In genomic region chr17:58412064-58412703, GRCh38 we compare ENCODE assay signal across 33 cellular contexts. TPM values are rescaled to one million over a fixed set of nuclear protein-coding genes. Genes with fewer than 3 reads are reported as not detected.
DNase-seq lines count a peak whose midpoint lies in the region; ATAC-seq, FAIRE-seq and TF ChIP-seq lines count a peak whose summit lies in the region.
"Had no signal": no experiment of that assay in that cellular context is flagged by ENCODE, and none has a peak within 500 bp of the region (broad histone marks: within the 10 kb centered on the region; RNA-seq: fewer than 3 reads in every experiment).

No MANE protein-coding gene starts in this region.

- no peak for TF ChIP-seq POLR2A in prostate gland (IDR thresholded peaks at IDR 0.05)

- H3K27me3 Mint-ChIP-seq in activated T-cell treated with anti-CD3 and anti-CD28 coated beads, Interleukin-2, amount 50 U/mL, for 72 hours (ENCODE audit: low read depth), result no peaks in the 10 kb centered on the region
- no peaks in the 10 kb centered on the region for H3K27me3 Mint-ChIP-seq in T-helper 17 cell
- H3K27me3 Mint-ChIP-seq: activated CD4-positive, alpha-beta memory T cell treated with anti-CD3 and anti-CD28 coated beads, Interleukin-2, amount 10 ng/mL, durations not matched to agents 7 days and 5 days had no signal

- H3K27ac ChIP-seq in duodenal mucosa (ENCODE audit: low read depth, low read length) (no peak overlapping the region), prostate gland (peak overlapping the region; percentile 28 to 81)
- H3K27ac ChIP-seq: esophagus muscularis mucosa, HL-60, KMS-11, lower lobe of right lung, PC-9, vagina had no signal

- H3K9ac ChIP-seq in duodenal mucosa (ENCODE audit: low read depth in 1 of 2, low read length in 2 of 2), result peak overlapping the region in 1 of 2 donors; percentile 91
- H3K9ac ChIP-seq: KMS-11, SK-N-SH had no signal

- H3K4me1 ChIP-seq in duodenal mucosa (ENCODE audit: control insufficient read depth in 1 of 2, insufficient read depth in 2 of 2, low read length in 2 of 2), result peaks cover 0 to 3% of the 10 kb centered on the region in 2 donors
- H3K4me1 ChIP-seq in prostate gland (replicated peaks), result no peaks in the 10 kb centered on the region
- H3K4me1 ChIP-seq: lower lobe of right lung, vagina had no signal

- H3K27ac Mint-ChIP-seq in activated T-cell treated with anti-CD3 and anti-CD28 coated beads, Interleukin-2, amount 50 U/mL, for 72 hours, result peak overlapping the region; percentile 98
- peak overlapping the region; percentile 47 for H3K27ac Mint-ChIP-seq in T-helper 17 cell
- H3K27ac Mint-ChIP-seq: endodermal cell; nephron; T-helper 1 cell treated with Interleukin-12 subunit alpha and Interleukin-12 subunit beta and Interleukin-4 antibody, amounts not matched to agents 30 μg/mL and 1 μg/mL, for 36 hours had no signal

- FAIRE-seq in GM19239 (lab: Jason Lieb, UNC), result no peak
- FAIRE-seq: A204.1, astrocyte, frontal cortex, H1 had no signal

- H3K4me1 Mint-ChIP-seq in activated T-cell treated with anti-CD3 and anti-CD28 coated beads, Interleukin-2, amount 50 U/mL, for 72 hours (ENCODE audit: low read depth), result peaks cover 62% of the 10 kb centered on the region
- H3K4me1 Mint-ChIP-seq in T-helper 17 cell, result peaks cover 3% of the 10 kb centered on the region
- H3K4me1 Mint-ChIP-seq: nephron had no signal

- H3K4me3 Mint-ChIP-seq in activated T-cell treated with anti-CD3 and anti-CD28 coated beads, Interleukin-2, amount 50 U/mL, for 72 hours, result peak overlapping the region; percentile 60 to 85
- no peak overlapping the region for H3K4me3 Mint-ChIP-seq in T-helper 17 cell
- H3K4me3 Mint-ChIP-seq: activated CD4-positive, alpha-beta memory T cell treated with anti-CD3 and anti-CD28 coated beads, Interleukin-2, amount 10 ng/mL, durations not matched to agents 7 days and 5 days; endodermal cell; T-helper 1 cell treated with Interleukin-12 subunit alpha and Interleukin-12 subunit beta and Interleukin-4 antibody, amounts not matched to agents 30 μg/mL and 1 μg/mL, for 36 hours had no signal

- no peak for ATAC-seq in activated T-cell treated with anti-CD3 and anti-CD28 coated beads, Interleukin-2, amount 50 U/mL, for 72 hours (replicated peaks in 1 of 2)
- ATAC-seq in T-helper 17 cell (no peak), HG03025 (IDR thresholded peaks at IDR 0.05; ENCODE audit: low FRiP score, unreplicated experiment) (no peak), sciatic nerve (no peak)
- ATAC-seq: activated CD4-positive, CD25-positive, alpha-beta regulatory T cell treated with anti-CD3 and anti-CD28 coated beads, Interleukin-2, amount 50 U/mL, for 24 hours; lower lobe of right lung; Right ventricle myocardium inferior had no signal

- 58% methylated on average over 1 of the region's 1 CpG for WGBS in prostate gland

- H3K27me3 ChIP-seq in duodenal mucosa (ENCODE audit: control insufficient read depth in 1 of 2, insufficient read depth in 2 of 2, low read length in 2 of 2) (no peaks in the 10 kb centered on the region), prostate gland (replicated peaks; ENCODE audit: insufficient read depth) (no peaks in the 10 kb centered on the region)
- H3K27me3 ChIP-seq: esophagus muscularis mucosa, vagina had no signal

- no peaks in the 10 kb centered on the region for H3K9me3 Mint-ChIP-seq in activated T-cell treated with anti-CD3 and anti-CD28 coated beads, Interleukin-2, amount 50 U/mL, for 72 hours
- H3K9me3 Mint-ChIP-seq: activated CD4-positive, alpha-beta memory T cell treated with anti-CD3 and anti-CD28 coated beads, Interleukin-2, amount 10 ng/mL, durations not matched to agents 7 days and 5 days; endodermal cell; nephron; T-helper 1 cell treated with Interleukin-12 subunit alpha and Interleukin-12 subunit beta and Interleukin-4 antibody, amounts not matched to agents 30 μg/mL and 1 μg/mL, for 36 hours had no signal

- peaks cover 0 to 2% of the 10 kb centered on the region in 2 donors for H3K36me3 Mint-ChIP-seq in activated T-cell treated with anti-CD3 and anti-CD28 coated beads, Interleukin-2, amount 50 U/mL, for 72 hours (ENCODE audit: insufficient read depth in 2 of 2)
- H3K36me3 Mint-ChIP-seq in T-helper 17 cell (ENCODE audit: low read depth), result no peaks in the 10 kb centered on the region

- no peaks in the 10 kb centered on the region for H3K36me3 ChIP-seq in duodenal mucosa (ENCODE audit: control insufficient read depth in 1 of 2, insufficient read depth in 2 of 2, low read length in 2 of 2)
- no peaks in the 10 kb centered on the region for H3K36me3 ChIP-seq in prostate gland
- H3K36me3 ChIP-seq: esophagus muscularis mucosa, lower lobe of right lung, vagina had no signal

- no peak for TF ChIP-seq CTCF in prostate gland (IDR thresholded peaks at IDR 0.05)

- intact Hi-C loops in prostate gland (cut with DNase I) (no loop called here), sciatic nerve (cut with DNase I) (no loop called here)

- H3K4me3 ChIP-seq in duodenal mucosa (ENCODE audit: low read depth in 1 of 2, low read length in 2 of 2) (peak overlapping the region; percentile 69 to 73), prostate gland (peak overlapping the region in 1 of 2 donors; percentile 37)
- H3K4me3 ChIP-seq: esophagus muscularis mucosa, PC-9 had no signal

- DNase-seq in activated T-cell treated with anti-CD3 and anti-CD28 coated beads, Interleukin-2, amount 50 U/mL, for 72 hours, result no peak
- no peak for DNase-seq in activated T-cell treated with anti-CD3 and anti-CD28 coated beads, Interleukin-2, amount 50 U/mL, for 48 hours
- DNase-seq in T-helper 17 cell, result no peak
- DNase-seq in prostate gland (ENCODE audit: low spot score), result no peak
- DNase-seq in sciatic nerve (ENCODE audit: low spot score), result no peak
- DNase-seq in GM19239 (ENCODE audit: insufficient read length, low spot score), result no peak
- DNase-seq: activated CD4-positive, alpha-beta memory T cell treated with anti-CD3 and anti-CD28 coated beads, Interleukin-2, amount 10 ng/mL, durations not matched to agents 7 days and 5 days; activated CD8-positive, alpha-beta memory T cell treated with anti-CD3 and anti-CD28 coated beads, Interleukin-2, amount 50 U/mL, for 4 hours; activated effector memory CD4-positive, alpha-beta T cell treated with anti-CD3 and anti-CD28 coated beads, Interleukin-2, amount 50 U/mL, for 16 hours; cortex of kidney; DND-41; endodermal cell; lower lobe of right lung; NCI-H1930; NCI-H524 treated with DMSO at 0.1 percent for 48 hours; SK-N-SH; stimulated activated naive CD4-positive, alpha-beta T cell treated with Interleukin-2 at 50 U/mL for 16 hours had no signal

- no peaks in the 10 kb centered on the region for H3K9me3 ChIP-seq in T-helper 17 cell (ENCODE audit: control insufficient read depth, low read length, poor library complexity, severe bottlenecking)
- no peaks in the 10 kb centered on the region for H3K9me3 ChIP-seq in duodenal mucosa (ENCODE audit: control insufficient read depth in 1 of 2, low read length in 2 of 2)
- no peaks in the 10 kb centered on the region for H3K9me3 ChIP-seq in prostate gland
- H3K9me3 ChIP-seq: esophagus muscularis mucosa, lower lobe of right lung, SK-N-SH, vagina had no signal

RNA-seq across cellular contexts. Expression of gene RNF43, which starts 5.2 kb away (rescaled TPM):
- total RNA-seq in activated T-cell treated with anti-CD3 and anti-CD28 coated beads, Interleukin-2, amount 50 U/mL, for 72 hours, result 1 to 10 TPM; 2.6 to 3.4 TPM
- total RNA-seq in T-helper 17 cell (under 1 TPM; 0.57 to 0.94 TPM), prostate gland (10 to 100 TPM; 29.3 to 31.9 TPM), sciatic nerve (0.67 TPM)
- total RNA-seq: activated CD4-positive, alpha-beta memory T cell treated with anti-CD3 and anti-CD28 coated beads, Interleukin-2, amount 10 ng/mL, durations not matched to agents 7 days and 5 days; osteocyte had no signal

Comparison
In these comparisons a context has a peak if more than half of its experiments do, and no peak if none do; other contexts are left out.
1. RNA of gene RNF43, which starts 5.2 kb away (total RNA-seq): 29.3 to 31.9 TPM in prostate gland; 2.6 to 3.4 TPM in activated T-cell treated with anti-CD3 and anti-CD28 coated beads, Interleukin-2, amount 50 U/mL, for 72 hours, 0.57 to 0.94 TPM in T-helper 17 cell and 0.67 TPM in sciatic nerve (single experiment); every median in the first group is over 4 times any median in the second.